Comparison of ENCODE assay signal across 8 cellular contexts in the genomic region with DNA sequence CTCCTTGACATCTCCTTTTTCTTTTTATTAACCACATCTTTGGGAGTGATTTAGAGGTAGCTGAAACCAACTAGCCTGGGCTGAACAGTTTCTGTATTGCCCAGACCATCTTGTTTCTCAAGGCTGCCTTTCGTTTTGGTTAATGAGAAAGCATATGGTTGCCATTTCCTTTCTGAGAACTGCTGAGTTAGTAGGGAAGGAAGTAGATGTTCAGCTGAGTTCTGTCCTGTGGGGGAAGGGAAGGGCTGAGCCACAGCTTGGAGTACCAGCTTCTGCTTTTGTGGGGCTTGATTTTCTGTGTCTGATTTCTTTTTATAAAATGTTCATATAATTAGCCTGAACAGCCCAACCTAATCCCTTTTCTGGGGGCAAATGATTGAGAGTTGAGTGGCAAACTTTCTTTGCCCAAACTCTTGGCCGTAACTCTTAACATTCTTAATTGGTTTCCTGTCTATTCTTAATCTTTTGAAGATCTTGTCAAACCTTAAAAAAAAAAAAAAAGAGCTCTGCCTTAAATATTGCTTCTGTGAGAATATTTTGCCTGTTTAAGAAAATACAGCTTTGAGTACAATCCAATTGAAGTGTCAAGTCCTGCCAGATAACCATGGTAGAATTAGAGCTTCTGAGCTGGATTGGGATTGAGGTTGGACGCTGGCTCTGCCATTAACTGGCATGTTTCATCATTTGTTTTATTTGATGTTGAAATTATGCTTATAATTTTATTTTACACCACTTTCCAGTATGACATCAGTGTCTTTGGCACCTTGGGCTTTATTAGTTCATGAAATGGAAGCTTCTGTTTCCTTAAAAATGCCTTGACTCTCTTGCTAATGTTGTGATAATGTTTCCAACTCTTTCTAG. TPM values are rescaled to one million over a fixed set of nuclear protein-coding genes. Genes with fewer than 3 reads are reported as not detected.
A peak's percentile ranks its signal among the peaks of the same experiment; 100 is the strongest.
DNase-seq lines count a peak whose midpoint lies in the region; ATAC-seq and TF ChIP-seq lines count a peak whose summit lies in the region.

No MANE protein-coding gene starts in this region.

- CTCF ChIA-PET in activated CD8-positive, alpha-beta T cell treated with anti-CD3 and anti-CD28 coated beads, Interleukin-2, amount 10 ng/mL, durations not matched to agents 7 days and 5 days (lab: Charles Lee), result interaction anchor here (0.7 to 5.3 kb wide), 18 partner anchors 9 to 521 kb away, joined by 3 to 37 read pairs (median 6); no protein-coding TSS in a partner anchor

- POLR2A ChIA-PET in activated CD8-positive, alpha-beta T cell treated with anti-CD3 and anti-CD28 coated beads, Interleukin-2, amount 10 ng/mL, durations not matched to agents 7 days and 5 days (lab: Charles Lee), result interaction anchor here (0.6 to 8.3 kb wide), 24 partner anchors 10 to 1516 kb away, joined by 3 to 173 read pairs (median 4); no protein-coding TSS in a partner anchor

- no peaks in the 10 kb centered on the region for H3K9me3 Mint-ChIP-seq in activated CD8-positive, alpha-beta T cell treated with anti-CD3 and anti-CD28 coated beads, Interleukin-2, amount 10 ng/mL, durations not matched to agents 7 days and 5 days (ENCODE audit: insufficient read depth)

- H3K4me1 Mint-ChIP-seq in activated CD8-positive, alpha-beta T cell treated with anti-CD3 and anti-CD28 coated beads, Interleukin-2, amount 10 ng/mL, durations not matched to agents 7 days and 5 days (ENCODE audit: low read depth), result peaks cover 36% of the 10 kb centered on the region

- H3K27me3 Mint-ChIP-seq in activated CD8-positive, alpha-beta T cell treated with anti-CD3 and anti-CD28 coated beads, Interleukin-2, amount 10 ng/mL, durations not matched to agents 7 days and 5 days (ENCODE audit: low read depth), result no peaks in the 10 kb centered on the region

- H3K4me3 ChIP-seq in fibroblast of villous mesenchyme (ENCODE audit: low read depth, low read length) (no peak overlapping the region), H7 (ENCODE audit: insufficient read depth, low read depth, low read length) (no peak overlapping the region)

- peaks cover 32% of the 10 kb centered on the region for H3K36me3 Mint-ChIP-seq in activated CD8-positive, alpha-beta T cell treated with anti-CD3 and anti-CD28 coated beads, Interleukin-2, amount 10 ng/mL, durations not matched to agents 7 days and 5 days (ENCODE audit: low read depth)

- DNase-seq in Daoy (ENCODE audit: low read depth) (peak; percentile 28), KG1 (lab: John Stamatoyannopoulos, UW) (peak; percentile 77), fibroblast of villous mesenchyme (ENCODE audit: low read depth) (peak; percentile 37), NCI-H2029 treated with DMSO at 0.1 percent for 48 hours (lab: John Stamatoyannopoulos, UW) (no peak), H7 (no peak)
- DNase-seq in activated CD8-positive, alpha-beta T cell treated with anti-CD3 and anti-CD28 coated beads, Interleukin-2, amount 10 ng/mL, durations not matched to agents 7 days and 5 days, result peak; percentile 85
- DNase-seq in stimulated activated CD4-positive, alpha-beta T cell treated with anti-CD3 and anti-CD28 coated beads, Interleukin-15, amount 100 ng/mL, for 1 hour (ENCODE audit: low read depth in 1 of 2, low spot score in 1 of 2), result peak; percentile 10 to 33

- TF ChIP-seq CTCF in fibroblast of villous mesenchyme (IDR thresholded peaks at IDR 0.05; ENCODE audit: insufficient read depth, low read depth, low read length), result no peak

- no peaks in the 10 kb centered on the region for H3K36me3 ChIP-seq in H7 (replicated peaks; ENCODE audit: control insufficient read depth, insufficient read depth, low read length)

- H3K27me3 ChIP-seq in H7 (ENCODE audit: control insufficient read depth, insufficient read depth, low read length), result peaks cover 3% of the 10 kb centered on the region

- peak overlapping the region; percentile 97 for H3K4me3 Mint-ChIP-seq in activated CD8-positive, alpha-beta T cell treated with anti-CD3 and anti-CD28 coated beads, Interleukin-2, amount 10 ng/mL, durations not matched to agents 7 days and 5 days

- peak overlapping the region; percentile 99 for H3K27ac Mint-ChIP-seq in activated CD8-positive, alpha-beta T cell treated with anti-CD3 and anti-CD28 coated beads, Interleukin-2, amount 10 ng/mL, durations not matched to agents 7 days and 5 days

- peak; percentile 68 for ATAC-seq in GM21528 (IDR thresholded peaks at IDR 0.05; ENCODE audit: low FRiP score, unreplicated experiment)
- ATAC-seq in activated CD8-positive, alpha-beta T cell treated with anti-CD3 and anti-CD28 coated beads, Interleukin-2, amount 10 ng/mL, durations not matched to agents 7 days and 5 days, result peak; percentile 31

RNA-seq across cellular contexts. Expression of a gene that starts 1.9 kb away (rescaled TPM):
- 25.8 and 31.1 TPM in 2 replicates for total RNA-seq in Daoy (2014; rRNA removed; shearing (Covaris generic))
- 10 to 100 TPM; 52.4 to 54.1 TPM for total RNA-seq in activated CD8-positive, alpha-beta T cell treated with anti-CD3 and anti-CD28 coated beads, Interleukin-2, amount 10 ng/mL, durations not matched to agents 7 days and 5 days
- total RNA-seq in fibroblast of villous mesenchyme, result 66.7 and 308 TPM in 2 replicates
- 2.3 and 3.7 TPM in 2 replicates for total RNA-seq in H7 (2014; rRNA removed; shearing (Covaris generic))

Comparison
In these comparisons a context has a peak if more than half of its experiments do, and no peak if none do; other contexts are left out.
1. DNase-seq: peak in Daoy (single experiment), KG1 (single experiment), activated CD8-positive, alpha-beta T cell treated with anti-CD3 and anti-CD28 coated beads, Interleukin-2, amount 10 ng/mL, durations not matched to agents 7 days and 5 days (single experiment), fibroblast of villous mesenchyme (single experiment) and stimulated activated CD4-positive, alpha-beta T cell treated with anti-CD3 and anti-CD28 coated beads, Interleukin-15, amount 100 ng/mL, for 1 hour (2 of 2); none in NCI-H2029 treated with DMSO at 0.1 percent for 48 hours (single experiment) and H7 (single experiment).